1 cellular context compared by ENCODE assay signal in the genomic region with DNA sequence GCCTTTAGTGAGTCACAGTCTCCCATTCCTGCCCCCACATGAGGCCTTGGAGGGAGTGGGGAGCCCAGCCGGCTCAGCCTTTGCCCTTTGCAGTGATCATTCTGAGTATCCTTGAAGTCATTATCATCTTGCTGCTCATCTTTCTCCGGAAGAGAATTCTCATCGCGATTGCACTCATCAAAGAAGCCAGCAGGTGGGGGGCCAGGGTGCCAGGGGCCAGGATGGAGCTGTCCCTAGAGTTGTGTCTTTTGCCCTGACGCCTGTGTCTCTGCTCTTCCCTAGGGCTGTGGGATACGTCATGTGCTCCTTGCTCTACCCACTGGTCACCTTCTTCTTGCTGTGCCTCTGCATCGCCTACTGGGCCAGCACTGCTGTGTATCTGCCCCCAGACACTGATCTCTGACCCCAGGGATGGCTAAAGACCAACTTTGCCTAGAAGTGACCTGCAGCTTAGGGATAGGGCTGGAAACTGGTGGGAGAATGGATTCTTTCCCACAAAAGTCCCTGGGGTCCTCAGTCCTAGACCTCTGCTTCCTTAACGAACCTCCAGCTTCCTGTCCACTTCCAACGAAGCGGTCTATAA.
TF ChIP-seq lines count a peak whose summit lies in the region.

No MANE protein-coding gene starts in this region.

TF ChIP-seq in K562, 482 proteins besides CTCF, POLR2A, EP300 and RAD21:
- TF ChIP-seq, protein P1, sequence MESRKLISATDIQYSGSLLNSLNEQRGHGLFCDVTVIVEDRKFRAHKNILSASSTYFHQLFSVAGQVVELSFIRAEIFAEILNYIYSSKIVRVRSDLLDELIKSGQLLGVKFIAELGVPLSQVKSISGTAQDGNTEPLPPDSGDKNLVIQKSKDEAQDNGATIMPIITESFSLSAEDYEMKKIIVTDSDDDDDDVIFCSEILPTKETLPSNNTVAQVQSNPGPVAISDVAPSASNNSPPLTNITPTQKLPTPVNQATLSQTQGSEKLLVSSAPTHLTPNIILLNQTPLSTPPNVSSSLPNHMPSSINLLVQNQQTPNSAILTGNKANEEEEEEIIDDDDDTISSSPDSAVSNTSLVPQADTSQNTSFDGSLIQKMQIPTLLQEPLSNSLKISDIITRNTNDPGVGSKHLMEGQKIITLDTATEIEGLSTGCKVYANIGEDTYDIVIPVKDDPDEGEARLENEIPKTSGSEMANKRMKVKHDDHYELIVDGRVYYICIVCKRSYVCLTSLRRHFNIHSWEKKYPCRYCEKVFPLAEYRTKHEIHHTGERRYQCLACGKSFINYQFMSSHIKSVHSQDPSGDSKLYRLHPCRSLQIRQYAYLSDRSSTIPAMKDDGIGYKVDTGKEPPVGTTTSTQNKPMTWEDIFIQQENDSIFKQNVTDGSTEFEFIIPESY (CRISPR knock-in tag; IDR thresholded peaks at IDR 0.05) = peak; percentile 90
- no peak for TF ChIP-seq MBD2 (IDR thresholded peaks at IDR 0.05; ENCODE audit: borderline replicate concordance, low read depth)
